In the genomic region with DNA sequence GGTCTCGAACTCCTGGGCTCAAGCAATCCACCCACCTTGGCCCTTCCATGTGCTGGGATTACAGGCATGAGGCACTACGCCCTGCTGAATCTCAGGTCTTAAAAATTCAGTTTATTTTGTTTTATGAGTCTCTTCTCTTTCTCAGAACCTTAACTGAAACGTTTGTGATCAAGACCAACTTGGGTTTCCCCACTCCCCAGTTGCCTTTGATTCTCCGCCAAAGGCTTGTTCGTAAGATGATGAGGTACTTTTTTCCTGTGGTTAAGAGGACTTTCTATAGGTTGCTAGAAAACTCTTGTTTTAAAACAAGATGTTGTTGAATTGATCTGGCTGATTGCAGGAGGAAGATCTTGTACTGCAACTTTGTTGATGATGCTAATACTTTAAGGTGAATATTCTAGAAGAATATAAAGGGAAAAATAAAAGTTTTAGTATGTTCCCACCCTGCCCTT, we compare ENCODE assay signal across 8 cellular contexts. TPM values are rescaled to one million over a fixed set of nuclear protein-coding genes. Genes with fewer than 3 reads are reported as not detected.
DNase-seq lines count a peak whose midpoint lies in the region; ATAC-seq and TF ChIP-seq lines count a peak whose summit lies in the region.

No MANE protein-coding gene starts in this region.

- no peaks in the 10 kb centered on the region for H3F3A ChIP-seq in PC-3 (ENCODE audit: low read length, unreplicated experiment)

- ATAC-seq in DND-41 (ENCODE audit: insufficient read depth, low read depth) (peak; percentile 89), HG02623 (IDR thresholded peaks at IDR 0.05; ENCODE audit: unreplicated experiment) (peak; percentile 57), PC-3 (no peak)
- peak; percentile 88 for ATAC-seq in effector memory CD8-positive, alpha-beta T cell (replicated peaks)

- H3K9me3 ChIP-seq in DND-41 (ENCODE audit: insufficient read depth, low read length, severe bottlenecking) (peaks cover 7% of the 10 kb centered on the region), PC-3 (ENCODE audit: low read length) (no peaks in the 10 kb centered on the region), neuronal stem cell (replicated peaks in 1 of 2; ENCODE audit: control insufficient read depth in 2 of 2, insufficient read depth in 1 of 2, low read depth in 1 of 2, low read length in 2 of 2) (peaks cover 0 to 4% of the 10 kb centered on the region in 2 donors)

- H3K4me2 ChIP-seq in DND-41 (ENCODE audit: insufficient read depth, low read length) (peak overlapping the region; percentile 64), PC-3 (ENCODE audit: low read length) (no peak overlapping the region), neuronal stem cell (ENCODE audit: insufficient read depth, low read length, poor library complexity, severe bottlenecking) (no peak overlapping the region)

- H3K27ac Mint-ChIP-seq in effector memory CD8-positive, alpha-beta T cell = peak overlapping the region; percentile 97 to 98

- H2BK15ac ChIP-seq in neuronal stem cell (ENCODE audit: low read length) = no peak overlapping the region

- H3K79me2 ChIP-seq in DND-41 (ENCODE audit: insufficient read depth, low read length) = peaks cover 90% of the 10 kb centered on the region
- H3K79me2 ChIP-seq in PC-3 (ENCODE audit: low read length) = peaks cover 95% of the 10 kb centered on the region

- H4K8ac ChIP-seq in neuronal stem cell (ENCODE audit: low read depth, low read length) = no peak overlapping the region

- H3K27me3 Mint-ChIP-seq in effector memory CD8-positive, alpha-beta T cell = no peaks in the 10 kb centered on the region

- H3K4me3 Mint-ChIP-seq in effector memory CD8-positive, alpha-beta T cell = peak overlapping the region; percentile 84 to 85

- H3K4me3 ChIP-seq in DND-41 (ENCODE audit: low read depth in 1 of 2, low read length in 2 of 2) = peak overlapping the region; percentile 9 to 52; a peak in 3 of 4 replicates
- no peak overlapping the region for H3K4me3 ChIP-seq in PC-3 (ENCODE audit: low read length)
- no peak overlapping the region for H3K4me3 ChIP-seq in neuronal stem cell (ENCODE audit: low read length in 2 of 2)

- no peak overlapping the region for H4K91ac ChIP-seq in neuronal stem cell (ENCODE audit: low read depth, low read length, poor library complexity)

- no peak overlapping the region for H2BK5ac ChIP-seq in neuronal stem cell (ENCODE audit: low read length)

- no peaks in the 10 kb centered on the region for H3K9me2 ChIP-seq in PC-3 (replicated peaks; ENCODE audit: low read length)

- peaks cover 57 to 79% of the 10 kb centered on the region in 2 donors for H3K4me1 Mint-ChIP-seq in effector memory CD8-positive, alpha-beta T cell (ENCODE audit: low read depth in 2 of 2)

- TF ChIP-seq CTCF in DND-41 (IDR thresholded peaks at IDR 0.05; ENCODE audit: borderline replicate concordance, extremely low read depth, low read length, poor library complexity, severe bottlenecking) = no peak
- TF ChIP-seq CTCF in PC-3 (conservative IDR thresholded peaks at IDR 0.05; ENCODE audit: low read depth, low read length) = no peak

- DNase-seq in DND-41 (peak; percentile 86), PC-3 (no peak), SW480 (ENCODE audit: low spot score) (no peak), neuronal stem cell (ENCODE audit: low spot score) (no peak)
- DNase-seq in activated CD4-positive, CD25-positive, alpha-beta regulatory T cell (lab: John Stamatoyannopoulos, UW) = peak; percentile 5 to 33 (median 20)
- DNase-seq in effector memory CD8-positive, alpha-beta T cell = peak; percentile 51 to 62 (median 56)
- DNase-seq in stimulated activated CD8-positive, alpha-beta memory T cell treated with anti-CD3 and anti-CD28 coated beads, Interleukin-4, amount 100 ng/mL, for 24 hours (ENCODE audit: low read depth) = peak; percentile 34

- H2AK5ac ChIP-seq in neuronal stem cell (ENCODE audit: low read depth, low read length) = no peak overlapping the region

- no peak overlapping the region for H3K4ac ChIP-seq in neuronal stem cell (ENCODE audit: low read length)

- no peaks in the 10 kb centered on the region for H3K9me3 Mint-ChIP-seq in effector memory CD8-positive, alpha-beta T cell

- intact Hi-C loops in PC-3 (cut with micrococcal nuclease) = no loop called here

- H3K36me3 Mint-ChIP-seq in effector memory CD8-positive, alpha-beta T cell (ENCODE audit: insufficient read depth) = peaks cover 36% of the 10 kb centered on the region

- CTCF ChIA-PET in PC-3 (lab: Charles Lee) = no interaction called here

- no peak overlapping the region for H3K18ac ChIP-seq in neuronal stem cell (ENCODE audit: low read length)

- H3K9ac ChIP-seq in DND-41 (ENCODE audit: low read depth, low read length) (peak overlapping the region; percentile 52), PC-3 (ENCODE audit: low read length) (no peak overlapping the region), neuronal stem cell (ENCODE audit: low read depth, low read length, poor library complexity) (no peak overlapping the region)

- peaks cover 47% of the 10 kb centered on the region for H3K4me1 ChIP-seq in DND-41 (ENCODE audit: insufficient read depth, low read length)
- H3K4me1 ChIP-seq in PC-3 (ENCODE audit: insufficient read depth, low read length) = peaks cover 3% of the 10 kb centered on the region; the same call in 1 of the 2 replicates
- H3K4me1 ChIP-seq in neuronal stem cell (ENCODE audit: control insufficient read depth in 2 of 2, insufficient read depth in 1 of 2, low read depth in 1 of 2, low read length in 2 of 2) = peaks cover 0 to 15% of the 10 kb centered on the region in 2 donors

- no peak overlapping the region for H2BK120ac ChIP-seq in neuronal stem cell (ENCODE audit: low read depth, low read length)

- H3K27me3 ChIP-seq in DND-41 (ENCODE audit: insufficient read depth, low read length, poor library complexity) (no peaks in the 10 kb centered on the region), PC-3 (ENCODE audit: low read length) (no peaks in the 10 kb centered on the region), neuronal stem cell (ENCODE audit: control insufficient read depth in 3 of 3, insufficient read depth in 3 of 3, low read depth in 1 of 3, low read length in 3 of 3) (no peaks in the 10 kb centered on the region)

- no peak overlapping the region for H3K14ac ChIP-seq in neuronal stem cell (ENCODE audit: low read length)

- no CpG with 5 or more reads among the region's 5 CpGs for WGBS in neuronal stem cell (ENCODE audit: extremely low coverage in 2 of 2, insufficient read length in 2 of 2, insufficient replicate concordance in 1 of 2), 2 donors

- no peak overlapping the region for H3K23ac ChIP-seq in neuronal stem cell (ENCODE audit: low read depth, low read length, poor library complexity)

- H4K20me1 ChIP-seq in DND-41 (ENCODE audit: insufficient read depth, low read length) (peaks cover 7% of the 10 kb centered on the region; the same call in 1 of the 2 replicates), PC-3 (ENCODE audit: low read length) (no peaks in the 10 kb centered on the region)

- no peak overlapping the region for H2BK12ac ChIP-seq in neuronal stem cell (ENCODE audit: low read length)

- no TSS peak for BruUV-seq in PC-3 (replicated peaks; lab: Mats Ljungman, UMichigan)

- H3K79me1 ChIP-seq in neuronal stem cell (ENCODE audit: low read depth, low read length) = peaks cover 9% of the 10 kb centered on the region

- POLR2A ChIA-PET in PC-3 (lab: Charles Lee; ENCODE audit: unreplicated experiment) = interaction anchor here (0.7 kb wide), 1 partner anchor 43 kb away, joined by 22 read pairs; no protein-coding TSS in a partner anchor

- peak overlapping the region; percentile 32; the same call in 1 of the 2 replicates for H2AFZ ChIP-seq in DND-41 (ENCODE audit: low read depth, low read length)
- H2AFZ ChIP-seq in PC-3 (ENCODE audit: low read length) = no peak overlapping the region
- no peak overlapping the region for H2AFZ ChIP-seq in neuronal stem cell (ENCODE audit: low read length)

- no peaks in the 10 kb centered on the region for H3K36me3 ChIP-seq in DND-41 (ENCODE audit: insufficient read depth, low read length)
- H3K36me3 ChIP-seq in PC-3 (ENCODE audit: low read depth, low read length) = no peaks in the 10 kb centered on the region
- H3K36me3 ChIP-seq in neuronal stem cell (replicated peaks in 1 of 2; ENCODE audit: control insufficient read depth in 2 of 2, insufficient read depth in 2 of 2, low read length in 2 of 2) = peaks cover 0 to 2% of the 10 kb centered on the region in 2 donors

- H3K27ac ChIP-seq in DND-41 (ENCODE audit: low read length) = peak overlapping the region; percentile 94
- no peak overlapping the region for H3K27ac ChIP-seq in PC-3 (ENCODE audit: low read length)
- no peak overlapping the region for H3K27ac ChIP-seq in neuronal stem cell (replicated peaks; ENCODE audit: low read length)

RNA-seq across cellular contexts. Expression of gene ABCC1, which starts 11.7 kb away (rescaled TPM):
- 16.1 and 29.0 TPM in 2 replicates for total RNA-seq in PC-3 (2014; rRNA removed)
- 19.1 TPM for polyA plus RNA-seq in neuronal stem cell (2013, experiment 1 of 2)
- 19.6 TPM for polyA plus RNA-seq in neuronal stem cell (2013, experiment 2 of 2)

Comparison
In these comparisons a context has a peak if more than half of its experiments do, and no peak if none do; other contexts are left out.
1. DNase-seq: peak in DND-41 (single experiment), activated CD4-positive, CD25-positive, alpha-beta regulatory T cell (4 of 4), effector memory CD8-positive, alpha-beta T cell (3 of 3) and stimulated activated CD8-positive, alpha-beta memory T cell treated with anti-CD3 and anti-CD28 coated beads, Interleukin-4, amount 100 ng/mL, for 24 hours (single experiment); none in PC-3 (single experiment), SW480 (single experiment) and neuronal stem cell (single experiment).
2. H3K4me3 ChIP-seq: peak in DND-41 (2 of 2); none in PC-3 (single experiment) and neuronal stem cell (0 of 2).